8 cellular contexts compared by ENCODE assay signal in genomic region chr3:119700269-119700919, GRCh38. TPM values are rescaled to one million over a fixed set of nuclear protein-coding genes. Genes with fewer than 3 reads are reported as not detected.
DNase-seq lines count a peak whose midpoint lies in the region; ATAC-seq, FAIRE-seq and TF ChIP-seq lines count a peak whose summit lies in the region.

No MANE protein-coding gene starts in this region.

- CTCF ChIA-PET in A549 (lab: Yijun Ruan, JAX) (interaction anchor here (1.9 kb wide), 1 partner anchor 10 kb away, joined by 11 read pairs; no protein-coding TSS in a partner anchor), GM12878 (lab: Yijun Ruan, JAX) (interaction anchor here (1.3 to 1.7 kb wide), 2 partner anchors 19 to 99 kb away, joined by 3 to 8 read pairs; no protein-coding TSS in a partner anchor)

- no peak for ATAC-seq in A549
- peak; percentile 39 for ATAC-seq in GM18870 (IDR thresholded peaks at IDR 0.05; ENCODE audit: unreplicated experiment)
- ATAC-seq in GM12878: peak; percentile 54

- DNase-seq in A549 (ENCODE audit: low read depth in 1 of 2, low spot score in 1 of 2) (peak in 1 of 2 experiments; percentile 69), HS-5 (ENCODE audit: low read depth) (peak; percentile 19), GM12878 (ENCODE audit: low read depth, low spot score) (peak; percentile 74), DMS 273 (lab: John Stamatoyannopoulos, UW; ENCODE audit: unreplicated experiment) (no peak), islet precursor cell (no peak), NCI-H1436 treated with DMSO at 0.1 percent for 48 hours (lab: John Stamatoyannopoulos, UW) (no peak)
- DNase-seq in stimulated activated CD4-positive, alpha-beta T cell treated with anti-CD3 and anti-CD28 coated beads, Interleukin-4, amount 100 ng/mL, for 24 hours: peak; percentile 60

- H3K4me3 ChIP-seq in A549 (no peak overlapping the region), GM12878 (no peak overlapping the region)

- TF ChIP-seq EP300 in A549 (IDR thresholded peaks at IDR 0.05) (no peak), GM12878 (IDR thresholded peaks at IDR 0.05; ENCODE audit: borderline replicate concordance in 1 of 2, control insufficient read depth in 1 of 2, low read depth in 2 of 2, low read length in 2 of 2) (peak in 1 of 2 experiments; percentile 83; a peak in 2 of 4 replicates)

- FAIRE-seq in A549 (lab: Jason Lieb, UNC): no peak
- FAIRE-seq in GM12878 (lab: Jason Lieb, UNC): peak; percentile 49

- BruUV-seq in GM12878 (replicated peaks; lab: Mats Ljungman, UMichigan): TSS peak; percentile 99

- no peak for TF ChIP-seq CTCF in A549 (IDR thresholded peaks at IDR 0.05)
- TF ChIP-seq CTCF in GM12878 (IDR thresholded peaks at IDR 0.05 in 2 of 3, conservative IDR thresholded peaks at IDR 0.05 in 1 of 3; ENCODE audit: control insufficient read depth in 2 of 3, extremely low read depth in 1 of 3, insufficient read depth in 1 of 3, low read depth in 3 of 3, low read length in 3 of 3): no peak

- H3K36me3 ChIP-seq in GM12878 (ENCODE audit: control insufficient read depth in 2 of 2, insufficient read depth in 2 of 2, low read length in 1 of 2): no peaks in the 10 kb centered on the region

- 0 out of 2 replicates have a peak overlapping the region, but pooled peaks have one; percentile 2 for H3K9ac ChIP-seq in GM12878 (ENCODE audit: control insufficient read depth, insufficient read depth, low read length)

- peak overlapping the region; percentile 47 for H2AFZ ChIP-seq in GM12878 (ENCODE audit: control insufficient read depth, low read depth, low read length)

- in situ Hi-C loops in GM12878 (cut with MboI): no loop called here

- peaks cover 17% of the 10 kb centered on the region for H3K4me1 ChIP-seq in A549
- H3K4me1 ChIP-seq in GM12878 (ENCODE audit: control insufficient read depth, insufficient read depth, low read length): peaks cover 38% of the 10 kb centered on the region

- no peaks in the 10 kb centered on the region for H4K20me1 ChIP-seq in GM12878 (ENCODE audit: control insufficient read depth, insufficient read depth)

- POLR2A ChIA-PET in A549 (lab: Yijun Ruan, JAX) (no interaction called here), GM12878 (lab: Charles Lee) (no interaction called here)

- TF ChIP-seq POLR2A in A549 (IDR thresholded peaks at IDR 0.05; ENCODE audit: low read length) (no peak), GM12878 (IDR thresholded peaks at IDR 0.05; ENCODE audit: low read depth, low read length) (no peak)

- SMC1A ChIA-PET in GM12878 (lab: Charles Lee; ENCODE audit: uncharacterized antibody, unreplicated experiment): interaction anchor here (0.7 to 2.0 kb wide), 7 partner anchors 8 to 238 kb away, joined by 3 to 5 read pairs (median 4); partner anchors contain the start of gene TMEM39A

- H3K9me3 ChIP-seq in A549 (no peaks in the 10 kb centered on the region), GM12878 (replicated peaks; ENCODE audit: control insufficient read depth, insufficient read depth, low read length) (peaks cover 15% of the 10 kb centered on the region)

- WGBS in A549 (ENCODE audit: missing lambda C conversion rate): 90% methylated on average over 4 of the region's 4 CpGs
- 29% methylated on average over 4 of the region's 4 CpGs for WGBS in GM12878 (ENCODE audit: insufficient coverage, insufficient replicate concordance, low lambda C conversion rate, missing lambda C conversion rate)

- no peak overlapping the region for H3K27ac ChIP-seq in A549
- peak overlapping the region; percentile 96 for H3K27ac ChIP-seq in GM12878 (ENCODE audit: control insufficient read depth, insufficient read depth)

- no peaks in the 10 kb centered on the region; the same call in 1 of the 2 replicates for H3K79me2 ChIP-seq in GM12878 (ENCODE audit: control insufficient read depth, insufficient read depth, low read length)

- H3K4me2 ChIP-seq in A549 (no peak overlapping the region), GM12878 (ENCODE audit: control insufficient read depth, insufficient read depth) (peak overlapping the region; percentile 66)

- H3K27me3 ChIP-seq in GM12878 (replicated peaks in 1 of 2; ENCODE audit: control insufficient read depth in 2 of 2, insufficient read depth in 2 of 2, low read length in 1 of 2): no peaks in the 10 kb centered on the region

- intact Hi-C loops in GM12878 (cut with micrococcal nuclease; ENCODE audit: unreplicated experiment): loop anchor here (1.0 to 10.0 kb wide), 2 partner anchors 110 to 394 kb away; partner anchors contain the start of gene GSK3B

- RAD21 ChIA-PET in GM12878 (lab: Charles Lee; ENCODE audit: unreplicated experiment): interaction anchor here (1.0 to 1.8 kb wide), 4 partner anchors 20 to 144 kb away, joined by 4 to 5 read pairs (median 4); no protein-coding TSS in a partner anchor

- TF ChIP-seq RAD21 in A549 (conservative IDR thresholded peaks at IDR 0.05 in 1 of 2, IDR thresholded peaks at IDR 0.05 in 1 of 2) (no peak), GM12878 (IDR thresholded peaks at IDR 0.05; ENCODE audit: insufficient read depth, low read depth, low read length) (no peak)

RNA-seq across cellular contexts. Expression of gene CFAP91, which starts 2.4 kb away (rescaled TPM):
- polyA plus RNA-seq in A549 (2011; rRNA removed) (1.1 and 1.2 TPM in 2 replicates), A549 (2017; fragmentation: RNase III; extraction: RNeasy Plus Mini Kit Qiagen cat#74134 plus additional on column Dnase treatment) (0.41 to 0.52 TPM (median 0.45 TPM) in 3 replicates), GM12878 (2011; rRNA removed) (1.2 and 1.4 TPM in 2 replicates), GM12878 (2014; fragmentation: Illumina TruSeq; extraction: Trizol) (1.5 and 2.7 TPM in 2 replicates), GM12878 (2014; fragmentation: Nextera tagmentation; extraction: Ambion mirVana) (under 1 TPM; 0.03 to 0.22 TPM), GM12878 (2014; rRNA removed) (2.2 TPM in 2 replicates), GM12878 (2016; fragmentation: Nextera tagmentation; extraction: Ambion mirVana) (1 to 10 TPM in 1 of 2 experiments, under 1 TPM in 1; 0.68 to 1.2 TPM)
- polyA plus RNA-seq in A549 (2012; cell fraction: cytosol; rRNA removed): 0.40 and 0.52 TPM in 2 replicates
- 0.32 and 0.76 TPM in 2 replicates for polyA plus RNA-seq in A549 (2012; cell fraction: nucleus; rRNA removed)
- 0.29 and 1.8 TPM in 2 replicates for polyA minus RNA-seq in A549 (2011; rRNA and poly(A)+ RNA removed)
- total RNA-seq in GM12878 (2013; cell fraction: nucleolus; rRNA removed): 0.81 and 2.5 TPM in 2 replicates
- total RNA-seq in GM12878 (2014; rRNA removed) (0.56 and 0.76 TPM in 2 replicates), GM12878 (2014; rRNA removed; fragmentation: Illumina TruSeq; extraction: Trizol) (0.54 and 0.69 TPM in 2 replicates), GM12878 (2021) (0.80 and 1.3 TPM in 2 replicates)
- 0.08 TPM for polyA plus RNA-seq in GM12878 (2011; ENCODE audit: low read depth)
- polyA plus RNA-seq in GM12878 (2011; cell fraction: cytosol; rRNA removed): 0.21 and 0.57 TPM in 2 replicates
- 1.6 and 3.0 TPM in 2 replicates for polyA plus RNA-seq in GM12878 (2011; cell fraction: nucleus; rRNA removed)
- 0.29 and 0.38 TPM in 2 replicates for polyA plus RNA-seq in GM12878 (2012)
- polyA minus RNA-seq in GM12878 (2011; rRNA and poly(A)+ RNA removed): 0.21 and 0.66 TPM in 2 replicates
- not detected in 2 replicates for polyA minus RNA-seq in GM12878 (2011; cell fraction: cytosol; rRNA and poly(A)+ RNA removed)
- polyA minus RNA-seq in GM12878 (2011; cell fraction: nucleus; rRNA and poly(A)+ RNA removed): 0.48 and 0.73 TPM in 2 replicates

RNA-seq across cellular contexts. Expression of gene COX17, which starts 23.2 kb away (rescaled TPM):
- polyA plus RNA-seq in A549 (2011; rRNA removed): 75.7 and 79.0 TPM in 2 replicates
- 93.0 and 131 TPM in 2 replicates for polyA plus RNA-seq in A549 (2012; cell fraction: cytosol; rRNA removed)
- 18.5 and 25.4 TPM in 2 replicates for polyA plus RNA-seq in A549 (2012; cell fraction: nucleus; rRNA removed)
- polyA plus RNA-seq in A549 (2017; fragmentation: RNase III; extraction: RNeasy Plus Mini Kit Qiagen cat#74134 plus additional on column Dnase treatment): 149 to 157 TPM (median 151 TPM) in 3 replicates
- polyA minus RNA-seq in A549 (2011; rRNA and poly(A)+ RNA removed): 10.2 and 13.5 TPM in 2 replicates
- 60.0 and 72.5 TPM in 2 replicates for total RNA-seq in GM12878 (2013; cell fraction: nucleolus; rRNA removed)
- total RNA-seq in GM12878 (2014; rRNA removed): 150 and 153 TPM in 2 replicates
- 191 and 199 TPM in 2 replicates for total RNA-seq in GM12878 (2014; rRNA removed; fragmentation: Illumina TruSeq; extraction: Trizol)
- total RNA-seq in GM12878 (2021): 111 and 113 TPM in 2 replicates
- polyA plus RNA-seq in GM12878 (2011; ENCODE audit: low read depth): 48.3 TPM
- 112 and 123 TPM in 2 replicates for polyA plus RNA-seq in GM12878 (2011; rRNA removed)
- polyA plus RNA-seq in GM12878 (2011; cell fraction: cytosol; rRNA removed): 77.3 and 110 TPM in 2 replicates
- 69.0 and 81.2 TPM in 2 replicates for polyA plus RNA-seq in GM12878 (2011; cell fraction: nucleus; rRNA removed)
- 164 and 185 TPM in 2 replicates for polyA plus RNA-seq in GM12878 (2012)
- 53.8 and 115 TPM in 2 replicates for polyA plus RNA-seq in GM12878 (2014; fragmentation: Illumina TruSeq; extraction: Trizol)
- polyA plus RNA-seq in GM12878 (2014; fragmentation: Nextera tagmentation; extraction: Ambion mirVana): 100 to 1,000 TPM; 615 to 717 TPM
- polyA plus RNA-seq in GM12878 (2014; rRNA removed): 288 and 295 TPM in 2 replicates
- 100 to 1,000 TPM; 370 to 376 TPM for polyA plus RNA-seq in GM12878 (2016; fragmentation: Nextera tagmentation; extraction: Ambion mirVana)
- polyA minus RNA-seq in GM12878 (2011; rRNA and poly(A)+ RNA removed): 37.5 and 48.8 TPM in 2 replicates
- polyA minus RNA-seq in GM12878 (2011; cell fraction: cytosol; rRNA and poly(A)+ RNA removed): 24.5 and 25.1 TPM in 2 replicates
- 66.6 and 89.7 TPM in 2 replicates for polyA minus RNA-seq in GM12878 (2011; cell fraction: nucleus; rRNA and poly(A)+ RNA removed)

RNA-seq across cellular contexts. Expression of gene POPDC2, which starts 40.0 kb away (rescaled TPM):
- polyA plus RNA-seq in A549 (2011; rRNA removed): 0.62 and 1.0 TPM in 2 replicates
- polyA plus RNA-seq in A549 (2012; cell fraction: cytosol; rRNA removed): 0.34 and 0.37 TPM in 2 replicates
- polyA plus RNA-seq in A549 (2012; cell fraction: nucleus; rRNA removed): 1.3 and 2.4 TPM in 2 replicates
- 0.17 to 0.74 TPM (median 0.54 TPM) in 3 replicates for polyA plus RNA-seq in A549 (2017; fragmentation: RNase III; extraction: RNeasy Plus Mini Kit Qiagen cat#74134 plus additional on column Dnase treatment)
- polyA minus RNA-seq in A549 (2011; rRNA and poly(A)+ RNA removed): 0.66 and 1.1 TPM in 2 replicates
- total RNA-seq in GM12878 (2013; cell fraction: nucleolus; rRNA removed): 18.9 and 20.7 TPM in 2 replicates
- total RNA-seq in GM12878 (2014; rRNA removed): 3.4 and 3.9 TPM in 2 replicates
- total RNA-seq in GM12878 (2014; rRNA removed; fragmentation: Illumina TruSeq; extraction: Trizol): 2.7 and 7.5 TPM in 2 replicates
- total RNA-seq in GM12878 (2021): 3.5 and 3.9 TPM in 2 replicates
- polyA plus RNA-seq in GM12878 (2011; ENCODE audit: low read depth): 2.5 TPM
- 8.6 and 12.7 TPM in 2 replicates for polyA plus RNA-seq in GM12878 (2011; rRNA removed)
- polyA plus RNA-seq in GM12878 (2011; cell fraction: cytosol; rRNA removed): 9.5 and 9.8 TPM in 2 replicates
- polyA plus RNA-seq in GM12878 (2011; cell fraction: nucleus; rRNA removed): 41.3 and 48.9 TPM in 2 replicates
- 3.0 and 4.2 TPM in 2 replicates for polyA plus RNA-seq in GM12878 (2012)
- polyA plus RNA-seq in GM12878 (2014; fragmentation: Illumina TruSeq; extraction: Trizol): 2.6 and 3.6 TPM in 2 replicates
- 1 to 10 TPM; 3.5 to 5.3 TPM for polyA plus RNA-seq in GM12878 (2014; fragmentation: Nextera tagmentation; extraction: Ambion mirVana)
- 3.8 and 6.1 TPM in 2 replicates for polyA plus RNA-seq in GM12878 (2014; rRNA removed)
- 1 to 10 TPM; 1.8 to 4.0 TPM for polyA plus RNA-seq in GM12878 (2016; fragmentation: Nextera tagmentation; extraction: Ambion mirVana)
- 12.9 and 16.1 TPM in 2 replicates for polyA minus RNA-seq in GM12878 (2011; rRNA and poly(A)+ RNA removed)
- polyA minus RNA-seq in GM12878 (2011; cell fraction: cytosol; rRNA and poly(A)+ RNA removed): 0.83 and 0.94 TPM in 2 replicates
- polyA minus RNA-seq in GM12878 (2011; cell fraction: nucleus; rRNA and poly(A)+ RNA removed): 10.8 and 19.9 TPM in 2 replicates

Comparison
In these comparisons a context has a peak if more than half of its experiments do, and no peak if none do; other contexts are left out.
1. ATAC-seq: peak in GM18870 (single experiment) and GM12878 (single experiment); none in A549 (0 of 2).
2. DNase-seq: peak in HS-5 (single experiment), GM12878 (single experiment) and stimulated activated CD4-positive, alpha-beta T cell treated with anti-CD3 and anti-CD28 coated beads, Interleukin-4, amount 100 ng/mL, for 24 hours (single experiment); none in DMS 273 (single experiment), islet precursor cell (single experiment) and NCI-H1436 treated with DMSO at 0.1 percent for 48 hours (single experiment).
3. Of the 24 proteins assayed by ChIP-seq in both GM12878 and A549: peak only in GM12878: BCL3, CHD2 and JUNB; only in A549: none; in both: none; in neither: 19; mixed calls (peak in some experiments, not most) for 2.